ENCODE assay signal across 9 cellular contexts in genomic region chr15:67124111-67124510, GRCh38. TPM values are rescaled to one million over a fixed set of nuclear protein-coding genes. Genes with fewer than 3 reads are reported as not detected.
DNase-seq lines count a peak whose midpoint lies in the region; ATAC-seq and TF ChIP-seq lines count a peak whose summit lies in the region.
"Had no signal": no experiment of that assay in that cellular context is flagged by ENCODE, and none has a peak within 500 bp of the region (broad histone marks: within the 10 kb centered on the region; RNA-seq: fewer than 3 reads in every experiment).

No MANE protein-coding gene starts in this region.

- H3K4me3 ChIP-seq in BLaER1 = no peak overlapping the region
- no peak overlapping the region for H3K4me3 ChIP-seq in mammary epithelial cell (replicated peaks in 1 of 3; ENCODE audit: insufficient read depth in 1 of 3, low read depth in 2 of 3, low read length in 3 of 3)
- no peak overlapping the region for H3K4me3 ChIP-seq in neural progenitor cell
- H3K4me3 ChIP-seq: GM23338 had no signal

- peaks cover 6% of the 10 kb centered on the region for H3K36me3 Mint-ChIP-seq in IgD-negative memory B cell
- H3K36me3 Mint-ChIP-seq in neural progenitor cell = peaks cover 18% of the 10 kb centered on the region

- H3K4me3 Mint-ChIP-seq in IgD-negative memory B cell = peak overlapping the region in 3 of 4 donors; percentile 20 to 75 (median 41)
- no peak overlapping the region for H3K4me3 Mint-ChIP-seq in neural progenitor cell
- H3K4me3 Mint-ChIP-seq: GM23338 had no signal

- H2AFZ ChIP-seq in mammary epithelial cell (ENCODE audit: low read depth, low read length) (no peak overlapping the region), neural progenitor cell (replicated peaks) (no peak overlapping the region)
- H2AFZ ChIP-seq: GM23338 had no signal

- H3K27ac ChIP-seq in BLaER1 = peak overlapping the region; percentile 85
- H3K27ac ChIP-seq in mammary epithelial cell (ENCODE audit: insufficient read depth, low read depth, low read length) = peak overlapping the region; percentile 92
- H3K27ac ChIP-seq in neural progenitor cell = no peak overlapping the region

- H3F3A ChIP-seq in neural progenitor cell (ENCODE audit: low read depth) = no peaks in the 10 kb centered on the region

- WGBS in mammary epithelial cell (ENCODE audit: low coverage, missing lambda C conversion rate) = 36% methylated on average over 2 of the region's 3 CpGs

- peak; percentile 39 for DNase-seq in mammary epithelial cell
- DNase-seq in neural progenitor cell (ENCODE audit: low spot score) = no peak
- no peak for DNase-seq in NCI-H1092 treated with DMSO at 0.1 percent for 48 hours (lab: John Stamatoyannopoulos, UW)
- no peak for DNase-seq in GM10248 (ENCODE audit: extremely low spot score)
- DNase-seq in GM19240 (ENCODE audit: insufficient read length, low spot score) = no peak

- CTCF ChIA-PET in mammary epithelial cell (lab: Charles Lee; ENCODE audit: low non-redundant PET) = no interaction called here
- CTCF ChIA-PET in GM10248 (lab: Yijun Ruan, JAX) = interaction anchor here (1.0 to 2.0 kb wide), 5 partner anchors 10 to 177 kb away, joined by 3 to 8 read pairs (median 4); no protein-coding TSS in a partner anchor

- in situ Hi-C loops in mammary epithelial cell (cut with MboI; ENCODE audit: low sequenced_read_pairs in 2 of 2) = no loop called here

- H3K27me3 ChIP-seq in BLaER1 (no peaks in the 10 kb centered on the region), mammary epithelial cell (ENCODE audit: insufficient read depth, low read length) (no peaks in the 10 kb centered on the region), neural progenitor cell (no peaks in the 10 kb centered on the region)

- dilution Hi-C loops in mammary epithelial cell (cut with HindIII; ENCODE audit: low sequenced_read_pairs) = no loop called here

- H3K79me2 ChIP-seq in mammary epithelial cell (ENCODE audit: insufficient read depth, low read length) (peaks cover 76% of the 10 kb centered on the region), neural progenitor cell (ENCODE audit: low read depth) (peaks cover 5% of the 10 kb centered on the region)

- H3K27ac Mint-ChIP-seq in IgD-negative memory B cell (peak overlapping the region; percentile 61 to 98 (median 84)), neural progenitor cell (peak overlapping the region; percentile 72)
- H3K27ac Mint-ChIP-seq: GM23338 had no signal

- H3K36me3 ChIP-seq in BLaER1 (peaks cover 17% of the 10 kb centered on the region), mammary epithelial cell (ENCODE audit: insufficient read depth, low read length) (no peaks in the 10 kb centered on the region), neural progenitor cell (no peaks in the 10 kb centered on the region)

- H3K4me1 ChIP-seq in BLaER1 = peaks cover 100% of the 10 kb centered on the region
- H3K4me1 ChIP-seq in mammary epithelial cell (ENCODE audit: insufficient read depth, low read length) = peaks cover 86% of the 10 kb centered on the region
- H3K4me1 ChIP-seq in neural progenitor cell = peaks cover 17% of the 10 kb centered on the region

- intact Hi-C loops in mammary epithelial cell (cut with micrococcal nuclease) = no loop called here

- peaks cover 44 to 67% (median 66%) of the 10 kb centered on the region in 3 donors for H3K4me1 Mint-ChIP-seq in IgD-negative memory B cell
- peaks cover 37% of the 10 kb centered on the region for H3K4me1 Mint-ChIP-seq in neural progenitor cell

- POLR2A ChIA-PET in GM10248 (lab: Yijun Ruan, JAX) = interaction anchor here (0.6 kb wide), 1 partner anchor 118 kb away, joined by 3 read pairs; no protein-coding TSS in a partner anchor

- peaks cover 85% of the 10 kb centered on the region for H4K20me1 ChIP-seq in BLaER1
- no peaks in the 10 kb centered on the region for H4K20me1 ChIP-seq in mammary epithelial cell (ENCODE audit: insufficient read depth, low read length)
- H4K20me1 ChIP-seq in neural progenitor cell (ENCODE audit: low read depth) = peaks cover 20% of the 10 kb centered on the region

- H3K4me2 ChIP-seq in BLaER1 (peak overlapping the region; percentile 92), mammary epithelial cell (ENCODE audit: insufficient read depth, low read depth, low read length) (no peak overlapping the region), neural progenitor cell (no peak overlapping the region)
- H3K4me2 ChIP-seq: GM23338 had no signal

- no peaks in the 10 kb centered on the region for H3K9me3 ChIP-seq in BLaER1
- no peaks in the 10 kb centered on the region for H3K9me3 ChIP-seq in mammary epithelial cell (replicated peaks; ENCODE audit: insufficient read depth, low read length)
- no peaks in the 10 kb centered on the region for H3K9me3 ChIP-seq in neural progenitor cell (ENCODE audit: low read depth)

- H3K27me3 Mint-ChIP-seq in IgD-negative memory B cell (no peaks in the 10 kb centered on the region), neural progenitor cell (ENCODE audit: insufficient read depth, low read depth) (peaks cover 2% of the 10 kb centered on the region)

- BruUV-seq in mammary epithelial cell (replicated peaks; lab: Mats Ljungman, UMichigan) = no TSS peak

- no peak for ATAC-seq in HG03139 (IDR thresholded peaks at IDR 0.05; ENCODE audit: unreplicated experiment)
- ATAC-seq: GM23338 had no signal

- no peaks in the 10 kb centered on the region for H3K9me3 Mint-ChIP-seq in IgD-negative memory B cell
- no peaks in the 10 kb centered on the region for H3K9me3 Mint-ChIP-seq in neural progenitor cell
- H3K9me3 Mint-ChIP-seq: GM23338 had no signal

- H3K9ac ChIP-seq in BLaER1 (peak overlapping the region; percentile 33; the same call in 1 of the 2 replicates), mammary epithelial cell (ENCODE audit: insufficient read depth, low read length) (peak overlapping the region; percentile 52), neural progenitor cell (no peak overlapping the region)

- no peak for TF ChIP-seq CTCF in mammary epithelial cell (conservative IDR thresholded peaks at IDR 0.05 in 1 of 2, IDR thresholded peaks at IDR 0.05 in 1 of 2; ENCODE audit: extremely low read depth in 1 of 2, insufficient read depth in 1 of 2, low read depth in 1 of 2, low read length in 2 of 2)
- no peak for TF ChIP-seq CTCF in neural progenitor cell (IDR thresholded peaks at IDR 0.05)
- no peak for TF ChIP-seq CTCF in GM10248 (IDR thresholded peaks at IDR 0.05; ENCODE audit: control extremely low read depth, extremely low read depth, low read depth, missing control alignments)

RNA-seq across cellular contexts. Expression of gene SMAD3, which starts 58.7 kb away (rescaled TPM):
- polyA plus RNA-seq in IgD-negative memory B cell = 32.4 TPM
- 10 to 100 TPM in 1 of 2 donors, 1 to 10 TPM in 1; 8.7 to 41.0 TPM for total RNA-seq in mammary epithelial cell
- polyA plus RNA-seq in mammary epithelial cell = 29.2 TPM
- polyA minus RNA-seq in mammary epithelial cell = 60.6 TPM
- 12.5 and 14.3 TPM in 2 replicates for total RNA-seq in neural progenitor cell (ENCODE audit: low replicate concordance)
